ENCODE assay signal across 1 cellular context in the genomic region with DNA sequence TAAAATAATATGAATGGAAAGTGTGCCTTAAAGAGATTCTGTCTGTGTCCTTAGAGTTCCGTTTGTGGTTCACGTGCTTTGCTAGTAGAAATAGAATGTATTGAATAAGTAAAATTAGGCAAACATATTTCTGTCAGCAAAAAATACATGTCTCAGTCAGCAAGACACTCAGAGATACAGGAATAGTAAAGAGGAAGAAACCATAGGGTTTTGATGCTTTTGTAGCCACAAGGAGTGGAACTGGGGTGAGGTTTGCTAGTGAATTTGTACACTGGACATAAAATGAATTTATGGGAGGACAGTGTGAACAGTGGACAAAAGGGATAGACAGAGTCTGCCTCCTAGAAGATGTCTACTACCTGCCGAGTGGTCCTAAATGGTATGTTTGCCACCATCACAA.
TF ChIP-seq lines count a peak whose summit lies in the region.

No MANE protein-coding gene starts in this region.

TF ChIP-seq in HepG2, 621 proteins besides CTCF, POLR2A, EP300 and RAD21 (continued from another document):
- no peak for TF ChIP-seq ZNF558 (CRISPR knock-in tag; IDR thresholded peaks at IDR 0.05; ENCODE audit: borderline replicate concordance)
- TF ChIP-seq, protein P1, sequence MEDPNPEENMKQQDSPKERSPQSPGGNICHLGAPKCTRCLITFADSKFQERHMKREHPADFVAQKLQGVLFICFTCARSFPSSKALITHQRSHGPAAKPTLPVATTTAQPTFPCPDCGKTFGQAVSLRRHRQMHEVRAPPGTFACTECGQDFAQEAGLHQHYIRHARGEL (CRISPR knock-in tag; IDR thresholded peaks at IDR 0.05) = no peak
- TF ChIP-seq ZNF652 (CRISPR knock-in tag; IDR thresholded peaks at IDR 0.05; ENCODE audit: borderline replicate concordance, low read depth) = no peak
- TF ChIP-seq ZNF24 (IDR thresholded peaks at IDR 0.05) = no peak
- TF ChIP-seq ATRX (CRISPR knock-in tag; IDR thresholded peaks at IDR 0.05; ENCODE audit: borderline replicate concordance) = no peak
- TF ChIP-seq POLR2G (IDR thresholded peaks at IDR 0.05; ENCODE audit: low read depth, low read length) = no peak
- TF ChIP-seq NFIC (IDR thresholded peaks at IDR 0.05; ENCODE audit: low read length) = no peak
- no peak for TF ChIP-seq MLXIP (CRISPR knock-in tag; IDR thresholded peaks at IDR 0.05; ENCODE audit: borderline replicate concordance)
